In the genomic region with DNA sequence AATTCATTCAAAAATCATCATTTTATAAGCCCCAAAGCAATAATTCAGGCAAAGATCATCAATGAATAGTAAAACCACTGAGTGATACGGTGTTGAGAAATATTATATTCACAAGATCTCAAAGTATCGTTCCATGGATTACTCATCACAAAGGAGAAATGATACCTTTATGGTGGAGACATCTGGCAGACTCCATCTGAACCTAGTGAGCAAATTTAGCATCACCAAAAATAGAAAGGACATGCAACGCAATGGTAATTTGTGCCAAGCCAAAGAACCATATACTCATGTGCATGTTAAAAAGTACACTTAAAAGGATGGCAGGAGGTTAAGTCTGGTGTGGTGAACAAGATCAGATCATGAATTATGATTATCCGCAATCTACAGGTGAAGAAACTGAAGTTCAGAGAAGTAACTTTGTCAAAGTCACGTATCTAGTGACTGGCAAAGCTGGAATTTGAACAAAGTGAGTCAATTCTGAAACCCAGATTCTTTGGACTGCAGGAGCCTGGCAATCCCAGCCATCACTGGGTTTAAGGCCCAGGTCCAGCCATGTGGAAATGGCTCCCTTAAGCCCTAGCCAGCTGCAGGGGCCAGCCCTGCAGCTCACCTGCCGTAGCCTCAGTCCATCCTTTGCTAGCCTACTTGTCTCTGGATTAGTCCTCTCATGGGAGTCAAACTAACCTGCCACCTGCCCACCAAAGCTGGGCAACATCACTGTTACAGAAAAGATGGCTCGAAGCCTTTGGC, we compare ENCODE assay signal across 27 cellular contexts.
"Had no signal": no experiment of that assay in that cellular context is flagged by ENCODE, and none has a peak within 500 bp of the region (broad histone marks: within the 10 kb centered on the region; RNA-seq: fewer than 3 reads in every experiment).

No MANE protein-coding gene starts in this region.

- H3K36me3 ChIP-seq: ascending aorta, breast epithelium, cardiac muscle cell had no signal

- H3K4me1 ChIP-seq: ascending aorta, breast epithelium had no signal

- DNase-seq: activated CD4-positive, alpha-beta memory T cell treated with anti-CD3 and anti-CD28 coated beads for 36 hours; activated CD4-positive, alpha-beta T cell treated with anti-CD3 and anti-CD28 coated beads for 36 hours; activated CD4-positive, alpha-beta T cell treated with anti-CD3 and anti-CD28 coated beads, Interleukin-2, amount 10 ng/mL, durations not matched to agents 24 days and 14 days; activated CD4-positive, CD25-positive, alpha-beta regulatory T cell; activated CD4-positive, CD25-positive, alpha-beta regulatory T cell treated with anti-CD3 and anti-CD28 coated beads, Interleukin-2, amount 50 U/mL, for 72 hours; activated CD8-positive, alpha-beta memory T cell treated with anti-CD3 and anti-CD28 coated beads, Interleukin-2, amount 10 ng/mL, durations not matched to agents 7 days and 5 days; activated CD8-positive, alpha-beta memory T cell treated with anti-CD3 and anti-CD28 coated beads, Interleukin-2, amount 50 U/mL, for 48 hours; activated CD8-positive, alpha-beta T cell treated with anti-CD3 and anti-CD28 coated beads, Interleukin-2, amount 10 ng/mL, durations not matched to agents 7 days and 5 days; activated gamma-delta T cell; activated naive CD4-positive, alpha-beta T cell; activated naive CD4-positive, alpha-beta T cell treated with anti-CD3 and anti-CD28 coated beads, Interleukin-2, amount 10 ng/mL, durations not matched to agents 7 days and 5 days; activated naive CD8-positive, alpha-beta T cell treated with anti-CD3 and anti-CD28 coated beads, Interleukin-2, amount 10 ng/mL, durations not matched to agents 7 days and 5 days; activated T-cell treated with anti-CD3 and anti-CD28 coated beads for 4 hours; activated T-cell treated with anti-CD3 and anti-CD28 coated beads, Interleukin-2, amount 50 U/mL, for 24 hours; activated T-cell treated with anti-CD3 and anti-CD28 coated beads, Interleukin-2, amount 50 U/mL, for 72 hours; dorsolateral prefrontal cortex; effector memory CD4-positive, alpha-beta T cell; endodermal cell; foreskin fibroblast; T-helper 1 cell; T-helper 17 cell had no signal

- H3K4me3 ChIP-seq: ascending aorta, breast epithelium, cardiac muscle cell, coronary artery, dorsolateral prefrontal cortex had no signal

- H3K27ac ChIP-seq: ascending aorta, breast epithelium, cardiac muscle cell, coronary artery, dorsolateral prefrontal cortex had no signal

- ATAC-seq: activated CD4-positive, alpha-beta T cell treated with anti-CD3 and anti-CD28 coated beads for 36 hours; activated CD8-positive, alpha-beta memory T cell treated with anti-CD3 and anti-CD28 coated beads, Interleukin-2, amount 10 ng/mL, durations not matched to agents 7 days and 5 days; activated CD8-positive, alpha-beta T cell treated with anti-CD3 and anti-CD28 coated beads, Interleukin-2, amount 10 ng/mL, durations not matched to agents 7 days and 5 days; activated naive CD4-positive, alpha-beta T cell treated with anti-CD3 and anti-CD28 coated beads, Interleukin-2, amount 50 U/mL, for 72 hours; activated T-cell treated with anti-CD3 and anti-CD28 coated beads, Interleukin-2, amount 50 U/mL, for 72 hours; esophagus mucosa; T-helper 17 cell had no signal

- H3K27me3 ChIP-seq: ascending aorta, breast epithelium, cardiac muscle cell, dorsolateral prefrontal cortex had no signal

- H3K9me3 ChIP-seq: breast epithelium had no signal
